ENCODE assay signal across 20 cellular contexts in the genomic region with DNA sequence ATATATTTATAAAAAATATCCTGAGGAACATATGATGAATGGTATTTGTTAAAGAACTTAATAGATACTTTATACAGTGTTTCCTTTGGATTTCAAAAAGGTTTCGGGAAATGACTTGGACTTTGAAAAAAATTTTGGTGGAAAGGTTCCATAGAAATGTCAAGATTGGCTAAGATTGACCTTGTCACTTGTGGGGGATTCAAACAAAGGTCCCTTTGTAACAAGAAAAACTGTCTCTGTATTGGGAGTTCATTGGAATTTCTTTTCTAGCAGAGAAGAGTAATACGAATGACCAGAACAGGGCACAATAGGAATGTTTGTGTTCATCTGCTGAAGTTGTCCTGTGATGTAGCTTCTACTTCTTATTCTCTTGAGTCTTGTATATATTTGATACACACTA. TPM values are rescaled to one million over a fixed set of nuclear protein-coding genes. Genes with fewer than 3 reads are reported as not detected.
DNase-seq lines count a peak whose midpoint lies in the region; ATAC-seq and TF ChIP-seq lines count a peak whose summit lies in the region.
"Had no signal": no experiment of that assay in that cellular context is flagged by ENCODE, and none has a peak within 500 bp of the region (broad histone marks: within the 10 kb centered on the region; RNA-seq: fewer than 3 reads in every experiment).

No MANE protein-coding gene starts in this region.

- H3K4me3 Mint-ChIP-seq in progenitor cell of endocrine pancreas (ENCODE audit: low read depth), result no peak overlapping the region
- H3K4me3 Mint-ChIP-seq: CD4-positive, CD25-positive, alpha-beta regulatory T cell; CD8-positive, alpha-beta memory T cell; HFFc6 had no signal

- intact Hi-C loops in psoas muscle (cut with DNase I), result no loop called here

- peak overlapping the region; percentile 59 for H3K27ac Mint-ChIP-seq in progenitor cell of endocrine pancreas
- H3K27ac Mint-ChIP-seq: CD4-positive, CD25-positive, alpha-beta regulatory T cell; CD8-positive, alpha-beta memory T cell; HFFc6 had no signal

- TF ChIP-seq CTCF in progenitor cell of endocrine pancreas (IDR thresholded peaks at IDR 0.05; ENCODE audit: unreplicated experiment) (no peak), psoas muscle (IDR thresholded peaks at IDR 0.05) (no peak)

- WGBS in psoas muscle, 3 donors, result 73 to 84% (median 74%) methylated on average over 2 of the region's 2 CpGs

- peaks cover 21% of the 10 kb centered on the region for H3K4me1 Mint-ChIP-seq in progenitor cell of endocrine pancreas (ENCODE audit: low read depth)
- H3K4me1 Mint-ChIP-seq: CD4-positive, CD25-positive, alpha-beta regulatory T cell; CD8-positive, alpha-beta memory T cell had no signal

- H3K36me3 Mint-ChIP-seq in progenitor cell of endocrine pancreas (ENCODE audit: insufficient read depth), result no peaks in the 10 kb centered on the region
- H3K36me3 Mint-ChIP-seq: CD4-positive, CD25-positive, alpha-beta regulatory T cell; CD8-positive, alpha-beta memory T cell had no signal

- no peaks in the 10 kb centered on the region for H3K36me3 ChIP-seq in psoas muscle (ENCODE audit: insufficient read depth in 1 of 2, low read depth in 1 of 2)
- H3K36me3 ChIP-seq: BE2C had no signal

- H3K27ac ChIP-seq in psoas muscle, result no peak overlapping the region
- H3K27ac ChIP-seq: HL-60 had no signal

- H3K4me1 ChIP-seq in psoas muscle, result no peaks in the 10 kb centered on the region
- H3K4me1 ChIP-seq: BE2C, Caco-2 had no signal

- no peaks in the 10 kb centered on the region for H3K27me3 Mint-ChIP-seq in progenitor cell of endocrine pancreas
- H3K27me3 Mint-ChIP-seq: CD4-positive, CD25-positive, alpha-beta regulatory T cell had no signal

- no peaks in the 10 kb centered on the region for H3K9me3 ChIP-seq in psoas muscle
- H3K9me3 ChIP-seq: BE2C, Caco-2 had no signal

- no peaks in the 10 kb centered on the region for H3K9me3 Mint-ChIP-seq in progenitor cell of endocrine pancreas (ENCODE audit: low read depth)
- H3K9me3 Mint-ChIP-seq: CD4-positive, CD25-positive, alpha-beta regulatory T cell; CD8-positive, alpha-beta memory T cell had no signal

- peak; percentile 3 for DNase-seq in RPMI7951 (ENCODE audit: low read depth)
- peak; percentile 79 for DNase-seq in foreskin melanocyte
- DNase-seq in progenitor cell of endocrine pancreas (ENCODE audit: low spot score, unreplicated experiment), result no peak
- DNase-seq in kidney glomerular epithelial cell (lab: John Stamatoyannopoulos, UW), result no peak
- no peak for DNase-seq in NCI-H510A treated with DMSO at 0.1 percent for 48 hours (lab: John Stamatoyannopoulos, UW)
- no peak for DNase-seq in psoas muscle
- DNase-seq: ACHN; BE2C; C1 segment of cervical spinal cord; Caco-2; CD4-positive, CD25-positive, alpha-beta regulatory T cell; CD8-positive, alpha-beta memory T cell; DMS153; DMS79 treated with DMSO at 0.1 percent for 48 hours; GF-D8; GOT3; H7; HFFc6 had no signal

- no peak overlapping the region for H3K4me3 ChIP-seq in psoas muscle

- no peaks in the 10 kb centered on the region for H3K27me3 ChIP-seq in psoas muscle (ENCODE audit: insufficient read depth in 3 of 3, low read length in 2 of 3)
- H3K27me3 ChIP-seq: BE2C had no signal

- no peak for ATAC-seq in psoas muscle
- ATAC-seq: HCT116 had no signal

RNA-seq across cellular contexts. Expression of a gene that starts 43.2 kb away (rescaled TPM):
- total RNA-seq in RPMI7951 (2014; rRNA removed; shearing (Covaris generic)), result 2.2 and 3.3 TPM in 2 replicates
- total RNA-seq in progenitor cell of endocrine pancreas (10.0 and 10.8 TPM in 2 replicates), psoas muscle (1 to 10 TPM in 1 of 4 donors, under 1 TPM in 3; 0.37 to 1.8 (median 0.57) TPM)
- polyA plus RNA-seq in psoas muscle, result under 1 TPM; 0.35 to 0.53 (median 0.39) TPM
- total RNA-seq: CD4-positive, CD25-positive, alpha-beta regulatory T cell had no signal

Comparison
In these comparisons a context has a peak if more than half of its experiments do, and no peak if none do; other contexts are left out.
1. DNase-seq: peak in RPMI7951 (single experiment) and foreskin melanocyte (single experiment); none in progenitor cell of endocrine pancreas (single experiment), kidney glomerular epithelial cell (single experiment), NCI-H510A treated with DMSO at 0.1 percent for 48 hours (single experiment) and psoas muscle (0 of 2).